Comparison of ENCODE assay signal across 31 cellular contexts in genomic region chr13:112202266-112202665, GRCh38.
"Had no signal": no experiment of that assay in that cellular context is flagged by ENCODE, and none has a peak within 500 bp of the region (broad histone marks: within the 10 kb centered on the region; RNA-seq: fewer than 3 reads in every experiment).

No MANE protein-coding gene starts in this region.

- ATAC-seq: activated CD4-positive, alpha-beta T cell treated with anti-CD3 and anti-CD28 coated beads for 36 hours; activated CD8-positive, alpha-beta memory T cell treated with anti-CD3 and anti-CD28 coated beads, Interleukin-2, amount 10 ng/mL, durations not matched to agents 7 days and 5 days; activated CD8-positive, alpha-beta T cell treated with anti-CD3 and anti-CD28 coated beads, Interleukin-2, amount 10 ng/mL, durations not matched to agents 7 days and 5 days; gastroesophageal sphincter had no signal

- H3K4me3 Mint-ChIP-seq: activated CD4-positive, alpha-beta memory T cell treated with anti-CD3 and anti-CD28 coated beads for 36 hours; activated CD4-positive, alpha-beta T cell treated with anti-CD3 and anti-CD28 coated beads for 36 hours; activated CD4-positive, alpha-beta T cell treated with anti-CD3 and anti-CD28 coated beads, Interleukin-2, amount 10 ng/mL, durations not matched to agents 24 days and 14 days; activated CD8-positive, alpha-beta memory T cell treated with anti-CD3 and anti-CD28 coated beads, Interleukin-2, amount 10 ng/mL, durations not matched to agents 7 days and 5 days; activated CD8-positive, alpha-beta T cell treated with anti-CD3 and anti-CD28 coated beads, Interleukin-2, amount 10 ng/mL, durations not matched to agents 7 days and 5 days; activated naive CD8-positive, alpha-beta T cell; activated T-helper 1 cell treated with anti-CD3 and anti-CD28 coated beads, Interleukin-12 subunit alpha, Interleukin-12 subunit beta, Interleukin-2, Interleukin-4 antibody, amounts not matched to agents 30 ng/mL and 10 ng/mL and 1 ng/mL, durations not matched to agents 14 hours and 24 hours and 36 hours; brain had no signal

- H3K4me3 ChIP-seq: ascending aorta, breast epithelium, cardiac muscle cell, colonic mucosa, esophagus squamous epithelium, gastroesophageal sphincter had no signal

- H3K9me3 ChIP-seq: ascending aorta, breast epithelium, colonic mucosa, esophagus squamous epithelium, gastroesophageal sphincter had no signal

- DNase-seq: activated CD4-positive, alpha-beta memory T cell treated with anti-CD3 and anti-CD28 coated beads for 36 hours; activated CD4-positive, alpha-beta T cell treated with anti-CD3 and anti-CD28 coated beads for 36 hours; activated CD4-positive, alpha-beta T cell treated with anti-CD3 and anti-CD28 coated beads, Interleukin-2, amount 10 ng/mL, durations not matched to agents 24 days and 14 days; activated CD4-positive, CD25-positive, alpha-beta regulatory T cell; activated CD4-positive, CD25-positive, alpha-beta regulatory T cell treated with anti-CD3 and anti-CD28 coated beads, Interleukin-2, amount 50 U/mL, for 72 hours; activated CD8-positive, alpha-beta memory T cell treated with anti-CD3 and anti-CD28 coated beads, Interleukin-2, amount 10 ng/mL, durations not matched to agents 7 days and 5 days; activated CD8-positive, alpha-beta memory T cell treated with anti-CD3 and anti-CD28 coated beads, Interleukin-2, amount 50 U/mL, for 4 hours; activated CD8-positive, alpha-beta T cell treated with anti-CD3 and anti-CD28 coated beads, Interleukin-2, amount 10 ng/mL, durations not matched to agents 7 days and 5 days; activated effector memory CD4-positive, alpha-beta T cell treated with anti-CD3 and anti-CD28 coated beads, Interleukin-2, amount 50 U/mL, for 16 hours; activated naive CD4-positive, alpha-beta T cell treated with anti-CD3 and anti-CD28 coated beads, Interleukin-2, amount 50 U/mL, for 16 hours; activated T-cell treated with anti-CD3 and anti-CD28 coated beads, Interleukin-2, amount 50 U/mL, for 1 hour; activated T-cell treated with anti-CD3 and anti-CD28 coated beads, Interleukin-2, amount 50 U/mL, for 48 hours; amygdala; central memory CD4-positive, alpha-beta T cell; cerebellar nuclear complex; colonic mucosa; effector CD8-positive, alpha-beta T cell; esophagus squamous epithelium; foreskin melanocyte; T-helper 2 cell had no signal

- H3K4me1 ChIP-seq: ascending aorta, breast epithelium, colonic mucosa, gastroesophageal sphincter had no signal

- H3K36me3 Mint-ChIP-seq: activated CD4-positive, alpha-beta memory T cell treated with anti-CD3 and anti-CD28 coated beads for 36 hours; activated CD8-positive, alpha-beta memory T cell treated with anti-CD3 and anti-CD28 coated beads, Interleukin-2, amount 10 ng/mL, durations not matched to agents 7 days and 5 days; activated naive CD8-positive, alpha-beta T cell; brain had no signal

- H3K27me3 ChIP-seq: ascending aorta had no signal

- FAIRE-seq: endometrium, endothelial cell of umbilical vein had no signal

- H3K36me3 ChIP-seq: ascending aorta, breast epithelium, cardiac muscle cell, colonic mucosa, esophagus squamous epithelium, gastroesophageal sphincter had no signal

- H3K27ac Mint-ChIP-seq: activated CD4-positive, alpha-beta memory T cell treated with anti-CD3 and anti-CD28 coated beads for 36 hours; activated CD4-positive, alpha-beta T cell treated with anti-CD3 and anti-CD28 coated beads for 36 hours; activated CD4-positive, alpha-beta T cell treated with anti-CD3 and anti-CD28 coated beads, Interleukin-2, amount 10 ng/mL, durations not matched to agents 24 days and 14 days; activated CD8-positive, alpha-beta memory T cell treated with anti-CD3 and anti-CD28 coated beads, Interleukin-2, amount 10 ng/mL, durations not matched to agents 7 days and 5 days; activated CD8-positive, alpha-beta T cell treated with anti-CD3 and anti-CD28 coated beads, Interleukin-2, amount 10 ng/mL, durations not matched to agents 7 days and 5 days; activated naive CD8-positive, alpha-beta T cell; activated T-helper 1 cell treated with anti-CD3 and anti-CD28 coated beads, Interleukin-12 subunit alpha, Interleukin-12 subunit beta, Interleukin-2, Interleukin-4 antibody, amounts not matched to agents 30 ng/mL and 10 ng/mL and 1 ng/mL, durations not matched to agents 14 hours and 24 hours and 36 hours; activated T-helper 2 cell treated with anti-CD3 and anti-CD28 coated beads, Interferon-gamma antibody, Interleukin-2, Interleukin-4, amounts not matched to agents 10 μg/mL and 5 μg/mL and 100 μg/mL, durations not matched to agents 14 hours and 24 hours and 36 hours had no signal

- H3K27ac ChIP-seq: ascending aorta, breast epithelium, cardiac muscle cell, colonic mucosa, epithelial cell of prostate, esophagus squamous epithelium, gastroesophageal sphincter had no signal

- H3K9me3 Mint-ChIP-seq: activated CD4-positive, alpha-beta memory T cell treated with anti-CD3 and anti-CD28 coated beads for 36 hours; activated CD4-positive, alpha-beta T cell treated with anti-CD3 and anti-CD28 coated beads, Interleukin-2, amount 10 ng/mL, durations not matched to agents 24 days and 14 days; activated T-helper 1 cell treated with anti-CD3 and anti-CD28 coated beads, Interleukin-12 subunit alpha, Interleukin-12 subunit beta, Interleukin-2, Interleukin-4 antibody, amounts not matched to agents 30 ng/mL and 10 ng/mL and 1 ng/mL, durations not matched to agents 14 hours and 24 hours and 36 hours; activated T-helper 2 cell treated with anti-CD3 and anti-CD28 coated beads, Interferon-gamma antibody, Interleukin-2, Interleukin-4, amounts not matched to agents 10 μg/mL and 5 μg/mL and 100 μg/mL, durations not matched to agents 14 hours and 24 hours and 36 hours; brain had no signal
